Comparison of ENCODE assay signal across 1 cellular context in genomic region chr7:107594961-107595737, GRCh38.
A peak's percentile ranks its signal among the peaks of the same experiment; 100 is the strongest.
TF ChIP-seq lines count a peak whose summit lies in the region.

No MANE protein-coding gene starts in this region.

TF ChIP-seq in endothelial cell of umbilical vein, 7 proteins besides CTCF, POLR2A, EP300 and RAD21:
- peak; percentile 86 for TF ChIP-seq POLR2AphosphoS5 (IDR thresholded peaks at IDR 0.05; ENCODE audit: insufficient read depth, low read depth, low read length)
- TF ChIP-seq GATA2 (IDR thresholded peaks at IDR 0.05; ENCODE audit: insufficient read depth, insufficient read length, low read depth, low read length) = peak; percentile 96
- no peak for TF ChIP-seq MAX (IDR thresholded peaks at IDR 0.05; ENCODE audit: insufficient read depth, insufficient read length)
- peak; percentile 99 for TF ChIP-seq JUN (IDR thresholded peaks at IDR 0.05; ENCODE audit: borderline replicate concordance, insufficient read depth, insufficient read length, low read depth)
- peak; percentile 94 for TF ChIP-seq FOS (IDR thresholded peaks at IDR 0.05; ENCODE audit: borderline replicate concordance, insufficient read depth, low read length)
- no peak for TF ChIP-seq EZH2 (IDR thresholded peaks at IDR 0.05; ENCODE audit: borderline replicate concordance, low read depth, low read length, severe bottlenecking)
- TF ChIP-seq MYC (IDR thresholded peaks at IDR 0.05; ENCODE audit: low read depth, low read length) = no peak
